In the genomic region with DNA sequence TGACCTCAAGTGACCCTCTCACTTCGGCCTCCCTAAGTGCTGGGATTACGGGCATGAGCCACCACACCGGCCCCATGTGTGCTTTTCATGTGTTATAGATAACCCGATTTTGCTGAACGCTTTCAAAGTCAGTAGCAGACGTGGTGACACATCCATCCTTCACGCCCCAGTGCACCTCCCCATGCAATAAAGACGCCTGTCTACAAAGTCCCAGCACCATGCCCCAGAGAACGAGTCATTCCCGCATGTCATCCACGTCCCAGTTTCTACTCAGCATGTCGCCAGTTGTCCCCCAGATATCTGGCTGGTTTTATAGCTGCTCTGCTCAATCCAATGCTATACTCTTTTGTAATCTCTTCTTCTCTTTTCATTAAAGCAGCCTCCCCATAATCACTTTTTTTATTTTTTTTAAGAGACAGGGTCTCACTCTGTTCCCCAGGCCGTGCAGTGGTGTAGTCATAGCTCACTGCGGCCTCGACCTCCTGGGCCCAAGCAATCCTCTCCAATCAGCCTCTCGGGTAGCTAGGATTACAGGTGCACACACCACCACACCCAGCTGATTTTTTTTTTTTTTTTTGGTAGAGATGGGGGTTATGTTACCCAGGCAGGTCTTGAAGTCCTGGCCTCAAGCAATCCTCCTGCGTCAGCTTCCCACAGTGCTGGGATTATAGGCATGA, we compare ENCODE assay signal across 9 cellular contexts. TPM values are rescaled to one million over a fixed set of nuclear protein-coding genes. Genes with fewer than 3 reads are reported as not detected.
DNase-seq lines count a peak whose midpoint lies in the region; ATAC-seq and TF ChIP-seq lines count a peak whose summit lies in the region.
"Had no signal": no experiment of that assay in that cellular context is flagged by ENCODE, and none has a peak within 500 bp of the region (broad histone marks: within the 10 kb centered on the region; RNA-seq: fewer than 3 reads in every experiment).

No MANE protein-coding gene starts in this region.

- ATAC-seq in GM18505 (IDR thresholded peaks at IDR 0.05; ENCODE audit: unreplicated experiment), result peak; percentile 41

- H2AK5ac ChIP-seq in mesendoderm (ENCODE audit: low read length), result no peak overlapping the region

- no peak overlapping the region for H2BK120ac ChIP-seq in mesendoderm (ENCODE audit: low read depth, low read length)

- no peak overlapping the region for H3K27ac ChIP-seq in mesendoderm (ENCODE audit: low read depth, low read length)
- H3K27ac ChIP-seq: KMS-11 had no signal

- H3K79me1 ChIP-seq in mesendoderm (ENCODE audit: low read length), result peaks cover 15% of the 10 kb centered on the region

- peaks cover 5% of the 10 kb centered on the region for H3K36me3 ChIP-seq in mesendoderm (ENCODE audit: control insufficient read depth, insufficient read depth, low read length)

- no peak overlapping the region for H4K8ac ChIP-seq in mesendoderm (ENCODE audit: low read depth, low read length)

- H3K4me1 ChIP-seq in mesendoderm (ENCODE audit: control insufficient read depth, low read depth, low read length), result peaks cover 4% of the 10 kb centered on the region

- no peaks in the 10 kb centered on the region for H3K27me3 ChIP-seq in mesendoderm (ENCODE audit: insufficient read depth, low read length, poor library complexity)

- H3K4me3 ChIP-seq in mesendoderm (ENCODE audit: low read length), result no peak overlapping the region

- H3K23ac ChIP-seq in mesendoderm (ENCODE audit: low read length), result no peak overlapping the region

- DNase-seq in KBM-7, result peak; percentile 58
- DNase-seq in activated CD8-positive, alpha-beta memory T cell treated with anti-CD3 and anti-CD28 coated beads, Interleukin-2, amount 50 U/mL, for 4 hours, result peak; percentile 52
- DNase-seq in mesendoderm, result peak; percentile 48
- DNase-seq in mesenteric fat pad (ENCODE audit: low spot score), result no peak
- no peak for DNase-seq in GM03348 (ENCODE audit: low spot score)
- DNase-seq in GM19240 (ENCODE audit: insufficient read length, low spot score), result no peak
- no peak for DNase-seq in NCI-H2029 treated with DMSO at 0.1 percent for 48 hours (lab: John Stamatoyannopoulos, UW)

- no peak overlapping the region for H3K18ac ChIP-seq in mesendoderm (ENCODE audit: low read length)

- in situ Hi-C loops in KBM-7 (cut with MboI; ENCODE audit: low pct_unique_long_range_greater_than_20kb, low sequenced_read_pairs), result no loop called here

- H4K5ac ChIP-seq in mesendoderm (ENCODE audit: low read length), result no peak overlapping the region

- no peak overlapping the region for H2BK15ac ChIP-seq in mesendoderm (replicated peaks; ENCODE audit: low read depth)

- H3K4ac ChIP-seq in mesendoderm (ENCODE audit: low read depth, low read length), result no peak overlapping the region

- no peak overlapping the region for H2BK5ac ChIP-seq in mesendoderm (ENCODE audit: low read length)

- peaks cover 5% of the 10 kb centered on the region for H3K79me2 ChIP-seq in mesendoderm (ENCODE audit: control insufficient read depth, insufficient read depth, low read length)

- no peak for TF ChIP-seq POLR2A in GM18505 (IDR thresholded peaks at IDR 0.05; ENCODE audit: borderline replicate concordance, extremely low read depth, insufficient read depth, insufficient read length)

- WGBS in mesendoderm (ENCODE audit: extremely low coverage, insufficient coverage, low lambda C conversion rate), result no CpG with 5 or more reads among the region's 17 CpGs

- H3K4me2 ChIP-seq in mesendoderm (ENCODE audit: low read length), result no peak overlapping the region
- H3K4me2 ChIP-seq: KMS-11 had no signal

- no peak overlapping the region for H3K9ac ChIP-seq in mesendoderm (ENCODE audit: low read length)
- H3K9ac ChIP-seq: KMS-11 had no signal

- no peak overlapping the region for H3K56ac ChIP-seq in mesendoderm (ENCODE audit: low read length)

RNA-seq across cellular contexts. Expression of a gene that starts 42.5 kb away (rescaled TPM):
- polyA plus RNA-seq in mesendoderm (2013, experiment 1 of 2), result 61.4 TPM
- 60.6 TPM for polyA plus RNA-seq in mesendoderm (2013, experiment 2 of 2)
- 134 TPM for total RNA-seq in mesenteric fat pad

RNA-seq across cellular contexts. Expression of a gene that starts 59.2 kb away (rescaled TPM):
- polyA plus RNA-seq in mesendoderm (2013, experiment 1 of 2), result 29.5 TPM
- polyA plus RNA-seq in mesendoderm (2013, experiment 2 of 2), result 28.5 TPM
- 45.9 TPM for total RNA-seq in mesenteric fat pad

Comparison
In these comparisons a context has a peak if more than half of its experiments do, and no peak if none do; other contexts are left out.
1. DNase-seq: peak in KBM-7 (single experiment), activated CD8-positive, alpha-beta memory T cell treated with anti-CD3 and anti-CD28 coated beads, Interleukin-2, amount 50 U/mL, for 4 hours (single experiment) and mesendoderm (single experiment); none in mesenteric fat pad (single experiment), GM03348 (single experiment), GM19240 (single experiment) and NCI-H2029 treated with DMSO at 0.1 percent for 48 hours (single experiment).